In the genomic region with DNA sequence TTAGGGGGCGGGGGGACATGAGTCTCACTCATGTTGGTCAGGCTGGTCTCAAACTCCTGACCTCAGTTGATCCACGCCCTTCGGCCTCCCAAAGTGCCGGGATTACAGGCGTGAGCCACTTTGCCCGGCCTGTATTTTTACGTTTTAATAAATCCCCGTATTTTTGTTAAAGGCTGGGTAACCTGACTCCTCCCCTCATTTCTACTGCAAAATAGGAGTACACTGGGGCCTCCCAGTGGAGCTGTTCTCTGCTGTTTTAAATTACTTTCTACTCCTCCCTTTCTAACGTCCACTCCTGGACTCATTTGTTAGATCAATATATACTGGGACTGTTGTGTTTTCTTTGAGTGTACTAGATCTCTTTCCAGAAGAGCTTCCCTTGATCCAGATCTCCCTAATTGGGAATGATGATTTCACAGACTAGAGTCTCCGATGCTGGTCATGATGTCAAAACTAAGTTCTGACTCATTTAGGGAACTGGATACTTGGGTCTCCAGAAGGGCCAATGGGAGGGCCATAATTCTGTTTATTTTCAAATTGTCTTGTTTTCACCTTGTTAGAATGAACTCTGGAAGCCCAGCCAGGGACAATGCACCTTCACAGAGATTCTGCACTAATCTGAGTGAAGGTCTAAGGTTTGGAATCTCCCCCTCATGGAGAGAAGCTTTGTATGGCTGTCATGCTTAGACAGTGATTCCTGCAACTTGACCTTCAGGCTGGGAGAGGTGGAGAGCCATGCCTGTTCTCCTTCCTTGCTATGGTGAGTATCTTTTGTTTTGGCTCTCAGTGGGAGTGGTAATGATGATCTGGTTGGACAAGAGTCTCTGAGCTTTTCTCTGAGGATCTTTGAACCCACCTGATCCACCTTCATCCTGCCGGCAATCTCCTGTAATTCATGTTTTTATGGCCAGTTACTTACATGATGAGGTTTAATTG, we compare ENCODE assay signal across 7 cellular contexts. TPM values are rescaled to one million over a fixed set of nuclear protein-coding genes. Genes with fewer than 3 reads are reported as not detected.
DNase-seq lines count a peak whose midpoint lies in the region; ATAC-seq and TF ChIP-seq lines count a peak whose summit lies in the region.

No MANE protein-coding gene starts in this region.

- no peaks in the 10 kb centered on the region for H3K9me3 ChIP-seq in gastrocnemius medialis

- H3K27me3 ChIP-seq in gastrocnemius medialis: no peaks in the 10 kb centered on the region

- peaks cover 62% of the 10 kb centered on the region for H3K36me3 Mint-ChIP-seq in T-helper 2 cell treated with Interferon-gamma antibody and Interleukin-4, amounts not matched to agents 5 μg/mL and 100 μg/mL, for 36 hours (ENCODE audit: low read depth)

- H3K4me3 ChIP-seq in HFF-Myc (replicated peaks; ENCODE audit: low read depth, low read length): peak overlapping the region; percentile 72
- H3K4me3 ChIP-seq in gastrocnemius medialis: peak overlapping the region; percentile 68 to 96 (median 84)

- no peaks in the 10 kb centered on the region for H3K9me3 Mint-ChIP-seq in T-helper 2 cell treated with Interferon-gamma antibody and Interleukin-4, amounts not matched to agents 5 μg/mL and 100 μg/mL, for 36 hours

- peaks cover 30 to 37% of the 10 kb centered on the region in 2 donors for H3K4me1 ChIP-seq in gastrocnemius medialis

- H3K27ac Mint-ChIP-seq in T-helper 2 cell treated with Interferon-gamma antibody and Interleukin-4, amounts not matched to agents 5 μg/mL and 100 μg/mL, for 36 hours: peak overlapping the region; percentile 92

- DNase-seq in HFF-Myc (ENCODE audit: extremely low read depth, low read depth) (no peak), fibroblast of the conjunctiva (ENCODE audit: low read depth) (peak; percentile 30), gastrocnemius medialis (no peak), retina (no peak), NCI-H2171 (lab: John Stamatoyannopoulos, UW) (no peak)
- DNase-seq in T-helper 2 cell treated with Interferon-gamma antibody and Interleukin-4, amounts not matched to agents 5 μg/mL and 100 μg/mL, for 36 hours (ENCODE audit: low spot score): no peak

- no peak for TF ChIP-seq POLR2A in gastrocnemius medialis (IDR thresholded peaks at IDR 0.05)

- peak overlapping the region; percentile 87 to 97 (median 92) for H3K27ac ChIP-seq in gastrocnemius medialis

- peaks cover 0 to 42% of the 10 kb centered on the region in 2 donors for H3K36me3 ChIP-seq in gastrocnemius medialis

- in situ Hi-C loops in gastrocnemius medialis (cut with MboI; ENCODE audit: low sequenced_read_pairs in 4 of 4): loop anchor here in 2 of 4 donors (10.0 kb wide), 3 partner anchors 62 to 162 kb away; partner anchors contain the start of genes VWA7 (in 2 of the 2) and LY6G5C (in 1 of the 2)

- H3K27me3 Mint-ChIP-seq in T-helper 2 cell treated with Interferon-gamma antibody and Interleukin-4, amounts not matched to agents 5 μg/mL and 100 μg/mL, for 36 hours (ENCODE audit: low read depth): no peaks in the 10 kb centered on the region

- intact Hi-C loops in gastrocnemius medialis (cut with DNase I; ENCODE audit: low total_unique reads): loop anchor here (10.0 kb wide), 1 partner anchor 292 kb away; the partner anchor contains the start of genes ATP6V1G2, DDX39B and NFKBIL1

- TF ChIP-seq CTCF in HFF-Myc (IDR thresholded peaks at IDR 0.05; ENCODE audit: low read depth, low read length, missing control alignments) (no peak), gastrocnemius medialis (IDR thresholded peaks at IDR 0.05 in 4 of 5, conservative IDR thresholded peaks at IDR 0.05 in 1 of 5) (no peak)

- peaks cover 23% of the 10 kb centered on the region for H3K4me1 Mint-ChIP-seq in T-helper 2 cell treated with Interferon-gamma antibody and Interleukin-4, amounts not matched to agents 5 μg/mL and 100 μg/mL, for 36 hours (ENCODE audit: low read depth)

- ATAC-seq in gastrocnemius medialis (peak in 1 of 2 donors; percentile 40), HG03442 (IDR thresholded peaks at IDR 0.05; ENCODE audit: unreplicated experiment) (no peak)

- H3K4me3 Mint-ChIP-seq in T-helper 2 cell treated with Interferon-gamma antibody and Interleukin-4, amounts not matched to agents 5 μg/mL and 100 μg/mL, for 36 hours: peak overlapping the region; percentile 95

RNA-seq across cellular contexts. Expression of gene HSPA1B, which starts 9.4 kb away (rescaled TPM):
- total RNA-seq in gastrocnemius medialis: 100 to 1,000 TPM in 2 of 4 donors, 10 to 100 TPM in 2; 71.5 to 178 (median 112) TPM

RNA-seq across cellular contexts. Expression of gene HSPA1A, which starts 21.6 kb away (rescaled TPM):
- 100 to 1,000 TPM in 2 of 4 donors, 10 to 100 TPM in 2; 85.8 to 205 (median 111) TPM for total RNA-seq in gastrocnemius medialis

RNA-seq across cellular contexts. Expression of gene HSPA1L, which starts 21.9 kb away (rescaled TPM):
- 1 to 10 TPM; 1.1 to 7.1 (median 3.5) TPM for total RNA-seq in gastrocnemius medialis

RNA-seq across cellular contexts. Expression of gene NEU1, which starts 25.7 kb away (rescaled TPM):
- total RNA-seq in gastrocnemius medialis: 10 to 100 TPM; 20.8 to 42.7 (median 38.1) TPM

RNA-seq across cellular contexts. Expression of gene LSM2, which starts 30.2 kb away (rescaled TPM):
- 10 to 100 TPM; 25.1 to 43.7 (median 32.9) TPM for total RNA-seq in gastrocnemius medialis
